Comparison of ENCODE assay signal across 32 cellular contexts in genomic region chr10:56109454-56109853, GRCh38.
"Had no signal": no experiment of that assay in that cellular context is flagged by ENCODE, and none has a peak within 500 bp of the region (broad histone marks: within the 10 kb centered on the region; RNA-seq: fewer than 3 reads in every experiment).

No MANE protein-coding gene starts in this region.

- H3K36me3 ChIP-seq: adrenal gland, brain microvascular endothelial cell, breast epithelium, WERI-Rb-1 had no signal

- H3K4me1 ChIP-seq: adrenal gland, body of pancreas, breast epithelium had no signal

- H3K9me3 ChIP-seq: adrenal gland, body of pancreas had no signal

- DNase-seq: activated CD4-positive, alpha-beta memory T cell treated with anti-CD3 and anti-CD28 coated beads for 36 hours; activated CD4-positive, alpha-beta T cell treated with anti-CD3 and anti-CD28 coated beads for 1 hour; activated CD4-positive, alpha-beta T cell treated with anti-CD3 and anti-CD28 coated beads for 36 hours; activated CD4-positive, alpha-beta T cell treated with anti-CD3 and anti-CD28 coated beads, Interleukin-2, amount 10 ng/mL, durations not matched to agents 24 days and 14 days; activated CD4-positive, alpha-beta T cell treated with anti-CD3 and anti-CD28 coated beads, Interleukin-2, amount 50 U/mL, for 1 hour; activated CD4-positive, alpha-beta T cell treated with anti-CD3 and anti-CD28 coated beads, Interleukin-2, amount 50 U/mL, for 4 hours; activated CD4-positive, CD25-positive, alpha-beta regulatory T cell; activated CD8-positive, alpha-beta memory T cell treated with anti-CD3 and anti-CD28 coated beads, Interleukin-2, amount 50 U/mL, for 4 hours; activated CD8-positive, alpha-beta T cell treated with anti-CD3 and anti-CD28 coated beads for 36 hours; activated effector memory CD4-positive, alpha-beta T cell treated with anti-CD3 and anti-CD28 coated beads, Interleukin-2, amount 50 U/mL, for 16 hours; activated gamma-delta T cell treated with Interleukin-2 at 50 U/mL for 16 hours; activated naive CD4-positive, alpha-beta T cell; activated naive CD4-positive, alpha-beta T cell treated with anti-CD3 and anti-CD28 coated beads for 36 hours; activated naive CD4-positive, alpha-beta T cell treated with anti-CD3 and anti-CD28 coated beads, Interleukin-2, amount 50 U/mL, for 16 hours; activated naive CD8-positive, alpha-beta T cell treated with anti-CD3 and anti-CD28 coated beads for 36 hours; activated T-cell treated with anti-CD3 and anti-CD28 coated beads for 4 hours; activated T-cell treated with anti-CD3 and anti-CD28 coated beads, Interleukin-2, amount 50 U/mL, for 1 hour; activated T-cell treated with anti-CD3 and anti-CD28 coated beads, Interleukin-2, amount 50 U/mL, for 4 hours; activated T-cell treated with anti-CD3 and anti-CD28 coated beads, Interleukin-2, amount 50 U/mL, for 72 hours; adrenal gland; amniotic stem cell; aorta; body of pancreas; brain microvascular endothelial cell; central memory CD4-positive, alpha-beta T cell; SW 1271; T-helper 1 cell; T-helper 2 cell; T-helper 9 cell; WERI-Rb-1 had no signal

- H3K27me3 ChIP-seq: adrenal gland, body of pancreas, brain microvascular endothelial cell, breast epithelium had no signal

- H3K4me3 ChIP-seq: adrenal gland, body of pancreas, breast epithelium had no signal

- H3K27ac ChIP-seq: adrenal gland, body of pancreas, brain microvascular endothelial cell, breast epithelium, WERI-Rb-1 had no signal

- FAIRE-seq: astrocyte had no signal
